ENCODE assay signal across 18 cellular contexts in genomic region chr3:52403271-52403841, GRCh38. TPM values are rescaled to one million over a fixed set of nuclear protein-coding genes. Genes with fewer than 3 reads are reported as not detected.
"Had no signal": no experiment of that assay in that cellular context is flagged by ENCODE, and none has a peak within 500 bp of the region (broad histone marks: within the 10 kb centered on the region; RNA-seq: fewer than 3 reads in every experiment).

No MANE protein-coding gene starts in this region.

- H3K9me3 ChIP-seq: breast epithelium, testis had no signal

- H3K9ac ChIP-seq: parathyroid adenoma had no signal

- ATAC-seq: activated T-helper 17 cell treated with anti-CD3 and anti-CD28 coated beads, Interleukin-2, amount 50 U/mL, for 72 hours; esophagus mucosa; left colon had no signal

- H3K27ac ChIP-seq: breast epithelium, parathyroid adenoma, testis had no signal

- H3K4me3 ChIP-seq: breast epithelium, testis had no signal

- H3K9me3 Mint-ChIP-seq: activated B cell treated with CpG ODN at 0.5 μM for 24 hours; activated CD4-positive, alpha-beta T cell treated with anti-CD3 and anti-CD28 coated beads, Interleukin-2, amount 10 ng/mL, durations not matched to agents 24 days and 14 days; activated naive CD4-positive, alpha-beta T cell treated with anti-CD3 and anti-CD28 coated beads, Interleukin-2, amount 50 U/mL, for 24 hours; activated T-helper 17 cell treated with anti-CD3 and anti-CD28 coated beads, Interleukin-2, amount 50 U/mL, for 72 hours; immature natural killer cell; memory B cell; neural crest cell; T-helper 1 cell treated with Interleukin-12 subunit alpha and Interleukin-12 subunit beta and Interleukin-4 antibody, amounts not matched to agents 30 μg/mL and 1 μg/mL, for 36 hours had no signal

- DNase-seq: activated B cell treated with CpG ODN at 0.5 μM for 24 hours; activated CD4-positive, alpha-beta T cell treated with anti-CD3 and anti-CD28 coated beads, Interleukin-2, amount 10 ng/mL, durations not matched to agents 24 days and 14 days; immature natural killer cell; left colon; stimulated activated CD4-positive, alpha-beta T cell treated with anti-CD3 and anti-CD28 coated beads, Interleukin-2, amount 100 ng/mL, for 24 hours; stimulated activated naive CD4-positive, alpha-beta T cell treated with Interleukin-2 at 50 U/mL for 16 hours; testis had no signal

- FAIRE-seq: endometrium, TTC549 had no signal

- H3K27ac Mint-ChIP-seq: activated B cell treated with CpG ODN at 0.5 μM for 24 hours; activated CD4-positive, alpha-beta T cell treated with anti-CD3 and anti-CD28 coated beads, Interleukin-2, amount 10 ng/mL, durations not matched to agents 24 days and 14 days; activated naive CD4-positive, alpha-beta T cell treated with anti-CD3 and anti-CD28 coated beads, Interleukin-2, amount 50 U/mL, for 24 hours; activated T-helper 17 cell treated with anti-CD3 and anti-CD28 coated beads, Interleukin-2, amount 50 U/mL, for 72 hours; memory B cell; T-helper 1 cell treated with Interleukin-12 subunit alpha and Interleukin-12 subunit beta and Interleukin-4 antibody, amounts not matched to agents 30 μg/mL and 1 μg/mL, for 36 hours had no signal

RNA-seq across cellular contexts. Expression of gene SEMA3G, which starts 41.5 kb away (rescaled TPM):
- total RNA-seq: activated B cell treated with CpG ODN at 0.5 μM for 24 hours had no signal
- polyA plus RNA-seq: immature natural killer cell had no signal

RNA-seq across cellular contexts. Expression of gene TNNC1, which starts 50.5 kb away (rescaled TPM):
- total RNA-seq: activated B cell treated with CpG ODN at 0.5 μM for 24 hours, glomerular endothelial cell, neural crest cell had no signal
- polyA plus RNA-seq: immature natural killer cell had no signal
